Comparison of ENCODE assay signal across 1 cellular context in the genomic region with DNA sequence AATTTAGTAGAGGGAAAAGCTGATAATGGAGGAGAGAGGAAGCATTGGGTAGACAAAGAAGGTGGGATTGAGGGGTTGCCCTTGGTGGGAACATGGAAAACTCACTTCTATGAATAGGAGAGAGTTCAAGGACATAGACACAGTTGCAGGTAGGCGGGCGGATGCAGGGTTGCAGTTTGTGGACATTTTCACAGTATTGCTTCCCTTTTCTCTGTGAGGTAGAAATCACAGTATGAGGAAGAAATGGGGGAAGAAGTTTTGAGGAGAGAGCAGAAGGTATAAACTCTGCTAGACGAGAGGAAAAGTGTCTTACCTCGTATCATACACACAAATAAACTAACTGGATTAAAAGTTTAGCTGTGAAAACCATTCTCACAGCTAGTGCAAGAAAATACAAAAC.
TF ChIP-seq lines count a peak whose summit lies in the region.

No MANE protein-coding gene starts in this region.

TF ChIP-seq in K562, 482 proteins besides CTCF, POLR2A, EP300 and RAD21:
- TF ChIP-seq SIN3A (IDR thresholded peaks at IDR 0.05; ENCODE audit: borderline replicate concordance in 2 of 2, control insufficient read depth in 1 of 2, low read depth in 2 of 2, low read length in 2 of 2), result no peak
- TF ChIP-seq, protein P1, sequence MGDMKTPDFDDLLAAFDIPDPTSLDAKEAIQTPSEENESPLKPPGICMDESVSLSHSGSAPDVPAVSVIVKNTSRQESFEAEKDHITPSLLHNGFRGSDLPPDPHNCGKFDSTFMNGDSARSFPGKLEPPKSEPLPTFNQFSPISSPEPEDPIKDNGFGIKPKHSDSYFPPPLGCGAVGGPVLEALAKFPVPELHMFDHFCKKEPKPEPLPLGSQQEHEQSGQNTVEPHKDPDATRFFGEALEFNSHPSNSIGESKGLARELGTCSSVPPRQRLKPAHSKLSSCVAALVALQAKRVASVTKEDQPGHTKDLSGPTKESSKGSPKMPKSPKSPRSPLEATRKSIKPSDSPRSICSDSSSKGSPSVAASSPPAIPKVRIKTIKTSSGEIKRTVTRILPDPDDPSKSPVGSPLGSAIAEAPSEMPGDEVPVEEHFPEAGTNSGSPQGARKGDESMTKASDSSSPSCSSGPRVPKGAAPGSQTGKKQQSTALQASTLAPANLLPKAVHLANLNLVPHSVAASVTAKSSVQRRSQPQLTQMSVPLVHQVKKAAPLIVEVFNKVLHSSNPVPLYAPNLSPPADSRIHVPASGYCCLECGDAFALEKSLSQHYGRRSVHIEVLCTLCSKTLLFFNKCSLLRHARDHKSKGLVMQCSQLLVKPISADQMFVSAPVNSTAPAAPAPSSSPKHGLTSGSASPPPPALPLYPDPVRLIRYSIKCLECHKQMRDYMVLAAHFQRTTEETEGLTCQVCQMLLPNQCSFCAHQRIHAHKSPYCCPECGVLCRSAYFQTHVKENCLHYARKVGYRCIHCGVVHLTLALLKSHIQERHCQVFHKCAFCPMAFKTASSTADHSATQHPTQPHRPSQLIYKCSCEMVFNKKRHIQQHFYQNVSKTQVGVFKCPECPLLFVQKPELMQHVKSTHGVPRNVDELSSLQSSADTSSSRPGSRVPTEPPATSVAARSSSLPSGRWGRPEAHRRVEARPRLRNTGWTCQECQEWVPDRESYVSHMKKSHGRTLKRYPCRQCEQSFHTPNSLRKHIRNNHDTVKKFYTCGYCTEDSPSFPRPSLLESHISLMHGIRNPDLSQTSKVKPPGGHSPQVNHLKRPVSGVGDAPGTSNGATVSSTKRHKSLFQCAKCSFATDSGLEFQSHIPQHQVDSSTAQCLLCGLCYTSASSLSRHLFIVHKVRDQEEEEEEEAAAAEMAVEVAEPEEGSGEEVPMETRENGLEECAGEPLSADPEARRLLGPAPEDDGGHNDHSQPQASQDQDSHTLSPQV (IDR thresholded peaks at IDR 0.05), result no peak
- TF ChIP-seq, protein P2, sequence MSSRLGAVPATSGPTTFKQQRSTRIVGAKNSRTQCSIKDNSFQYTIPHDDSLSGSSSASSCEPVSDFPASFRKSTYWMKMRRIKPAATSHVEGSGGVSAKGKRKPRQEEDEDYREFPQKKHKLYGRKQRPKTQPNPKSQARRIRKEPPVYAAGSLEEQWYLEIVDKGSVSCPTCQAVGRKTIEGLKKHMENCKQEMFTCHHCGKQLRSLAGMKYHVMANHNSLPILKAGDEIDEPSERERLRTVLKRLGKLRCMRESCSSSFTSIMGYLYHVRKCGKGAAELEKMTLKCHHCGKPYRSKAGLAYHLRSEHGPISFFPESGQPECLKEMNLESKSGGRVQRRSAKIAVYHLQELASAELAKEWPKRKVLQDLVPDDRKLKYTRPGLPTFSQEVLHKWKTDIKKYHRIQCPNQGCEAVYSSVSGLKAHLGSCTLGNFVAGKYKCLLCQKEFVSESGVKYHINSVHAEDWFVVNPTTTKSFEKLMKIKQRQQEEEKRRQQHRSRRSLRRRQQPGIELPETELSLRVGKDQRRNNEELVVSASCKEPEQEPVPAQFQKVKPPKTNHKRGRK (tag; IDR thresholded peaks at IDR 0.05), result 0 out of 2 replicates have a peak, but pooled peaks have one; percentile 47
